1 cellular context compared by ENCODE assay signal in genomic region chr6:170522565-170523183, GRCh38.
TF ChIP-seq lines count a peak whose summit lies in the region.

No MANE protein-coding gene starts in this region.

TF ChIP-seq in H1, 55 proteins besides CTCF, POLR2A, EP300 and RAD21 (continued from another document):
- TF ChIP-seq CHD7 (IDR thresholded peaks at IDR 0.05; ENCODE audit: insufficient replicate concordance, low read length) (no peak), ATF3 (IDR thresholded peaks at IDR 0.05; ENCODE audit: insufficient read depth, low read depth, low read length) (no peak), TCF12 (IDR thresholded peaks at IDR 0.05; ENCODE audit: low read depth, low read length) (no peak), MAFK (IDR thresholded peaks at IDR 0.05; ENCODE audit: low read depth, low read length) (no peak), POU5F1 (IDR thresholded peaks at IDR 0.05; ENCODE audit: low read depth, low read length) (no peak), ZNF274 (IDR thresholded peaks at IDR 0.05; ENCODE audit: borderline replicate concordance, extremely low read depth, low read length) (no peak), SP4 (IDR thresholded peaks at IDR 0.05; ENCODE audit: low read length) (no peak), TAF7 (optimal IDR thresholded peaks at IDR 0.05; ENCODE audit: borderline replicate concordance, low read depth, low read length) (no peak), GTF2F1 (IDR thresholded peaks at IDR 0.05; ENCODE audit: borderline replicate concordance, low read depth, low read length) (no peak), TEAD4 (IDR thresholded peaks at IDR 0.05; ENCODE audit: low read depth, low read length) (no peak), HDAC6 (IDR thresholded peaks at IDR 0.05; ENCODE audit: low read depth, low read length) (no peak), ATF2 (IDR thresholded peaks at IDR 0.05; ENCODE audit: low read length) (no peak), RXRA (IDR thresholded peaks at IDR 0.05; ENCODE audit: insufficient read depth, low read depth, low read length) (no peak), SIRT6 (IDR thresholded peaks at IDR 0.05; ENCODE audit: low read length) (no peak)
TF ChIP-seq in H1: peak in this region for 0.
